Comparison of ENCODE assay signal across 16 cellular contexts in genomic region chr3:60935709-60936108, GRCh38.
A peak's percentile ranks its signal among the peaks of the same experiment; 100 is the strongest.
DNase-seq lines count a peak whose midpoint lies in the region; FAIRE-seq and TF ChIP-seq lines count a peak whose summit lies in the region.
"Had no signal": no experiment of that assay in that cellular context is flagged by ENCODE, and none has a peak within 500 bp of the region (broad histone marks: within the 10 kb centered on the region; RNA-seq: fewer than 3 reads in every experiment).

No MANE protein-coding gene starts in this region.

- intact Hi-C loops in stomach (cut with DNase I; ENCODE audit: low total_unique reads) = no loop called here

- WGBS in stomach, 5 donors = 78 to 91% (median 88%) methylated on average over 3 of the region's 3 CpGs

- H3K36me3 ChIP-seq in osteoblast (ENCODE audit: insufficient read depth, low read length) = no peaks in the 10 kb centered on the region
- H3K36me3 ChIP-seq in stomach = no peaks in the 10 kb centered on the region
- H3K36me3 ChIP-seq: neutrophil had no signal

- H3K79me2 ChIP-seq in osteoblast (ENCODE audit: insufficient read depth, low read length) = no peaks in the 10 kb centered on the region

- no peak for TF ChIP-seq POLR2A in stomach (IDR thresholded peaks at IDR 0.05)

- H3K27me3 ChIP-seq in osteoblast (ENCODE audit: insufficient read depth, low read length) (no peaks in the 10 kb centered on the region), stomach (no peaks in the 10 kb centered on the region)
- H3K27me3 ChIP-seq: neutrophil had no signal

- H3K4me2 ChIP-seq in osteoblast (ENCODE audit: insufficient read depth, low read length) = peak overlapping the region; percentile 23

- H3K27ac ChIP-seq in osteoblast (ENCODE audit: low read depth, low read length) = peak overlapping the region; percentile 31
- no peak overlapping the region for H3K27ac ChIP-seq in stomach
- H3K27ac ChIP-seq: neutrophil had no signal

- H4K20me1 ChIP-seq in osteoblast (ENCODE audit: insufficient read depth, low read length) = no peaks in the 10 kb centered on the region

- peaks cover 8% of the 10 kb centered on the region for H3K4me1 ChIP-seq in osteoblast (ENCODE audit: insufficient read depth, low read length)
- H3K4me1 ChIP-seq in stomach = no peaks in the 10 kb centered on the region

- H3K9me3 ChIP-seq in osteoblast (ENCODE audit: low read depth, low read length) (no peaks in the 10 kb centered on the region), stomach (no peaks in the 10 kb centered on the region)
- H3K9me3 ChIP-seq: neutrophil had no signal

- no peak overlapping the region for H2AFZ ChIP-seq in osteoblast (ENCODE audit: low read length)

- FAIRE-seq in GM19239 (lab: Jason Lieb, UNC) = no peak

- DNase-seq in ELR (ENCODE audit: low read depth) = peak; percentile 25
- DNase-seq in MV-4-11 (lab: John Stamatoyannopoulos, UW) = peak; percentile 75
- peak; percentile 59 for DNase-seq in choroid plexus epithelial cell (ENCODE audit: low read depth)
- no peak for DNase-seq in osteoblast (ENCODE audit: insufficient read length, low spot score, missing footprints)
- no peak for DNase-seq in stomach
- no peak for DNase-seq in GM19239 (ENCODE audit: insufficient read length, low spot score)
- no peak for DNase-seq in GM20000 (ENCODE audit: low spot score)
- DNase-seq in NCI-H345 (lab: John Stamatoyannopoulos, UW) = no peak
- DNase-seq: activated naive CD4-positive, alpha-beta T cell; erythroblast; NCI-H1436 treated with DMSO at 0.1 percent for 48 hours; NCI-H524; SHP77 treated with DMSO at 0.1 percent for 48 hours; stimulated activated naive CD8-positive, alpha-beta T cell treated with anti-CD3 and anti-CD28 coated beads, Interleukin-15, amount 100 ng/mL, for 72 hours had no signal

- no peak for TF ChIP-seq EP300 in stomach (IDR thresholded peaks at IDR 0.05)

- no peak overlapping the region for H3K4me3 ChIP-seq in choroid plexus epithelial cell (ENCODE audit: low read depth, low read length)
- no peak overlapping the region for H3K4me3 ChIP-seq in osteoblast (ENCODE audit: insufficient read depth, low read length)
- H3K4me3 ChIP-seq in stomach = no peak overlapping the region
- H3K4me3 ChIP-seq: lung had no signal

- TF ChIP-seq CTCF in choroid plexus epithelial cell (conservative IDR thresholded peaks at IDR 0.05; ENCODE audit: low read depth, low read length) (no peak), osteoblast (IDR thresholded peaks at IDR 0.05; ENCODE audit: extremely low read depth, low read depth, low read length) (no peak), stomach (IDR thresholded peaks at IDR 0.05) (no peak), GM20000 (IDR thresholded peaks at IDR 0.05; ENCODE audit: extremely low read depth, missing control alignments) (no peak)

Comparison
In these comparisons a context has a peak if more than half of its experiments do, and no peak if none do; other contexts are left out.
1. DNase-seq: peak in ELR (single experiment), MV-4-11 (single experiment) and choroid plexus epithelial cell (single experiment); none in osteoblast (single experiment), stomach (single experiment), GM19239 (single experiment), GM20000 (single experiment) and NCI-H345 (single experiment).